ENCODE assay signal across 22 cellular contexts in the genomic region with DNA sequence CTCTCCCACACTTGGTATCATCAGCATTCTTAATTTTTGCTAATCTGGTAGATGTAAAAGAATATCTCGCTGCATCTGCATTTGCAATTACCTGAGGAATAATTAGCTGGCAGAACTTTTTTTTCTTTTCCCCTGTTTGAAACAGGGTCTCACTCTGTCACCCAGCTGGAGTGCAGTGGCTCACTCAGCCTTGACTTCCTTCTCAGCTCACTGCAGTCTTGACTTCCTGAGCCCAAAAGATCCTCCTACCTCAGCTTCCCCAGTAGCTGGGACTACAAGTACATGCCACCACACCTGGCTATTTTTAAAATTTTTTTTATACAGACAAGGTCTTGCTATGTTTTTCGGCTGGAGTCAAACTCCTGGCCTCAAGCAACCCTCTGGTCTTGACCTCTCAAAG.
"Had no signal": no experiment of that assay in that cellular context is flagged by ENCODE, and none has a peak within 500 bp of the region (broad histone marks: within the 10 kb centered on the region; RNA-seq: fewer than 3 reads in every experiment).

No MANE protein-coding gene starts in this region.

- H3K27ac Mint-ChIP-seq: nephron, type B pancreatic cell had no signal

- H3K27ac ChIP-seq: foreskin keratinocyte, hepatocyte, left ventricle myocardium inferior, lower lobe of right lung, parathyroid adenoma, prostate gland, right lobe of liver, spleen had no signal

- DNase-seq: dermis blood vessel endothelial cell; erythroblast; foreskin keratinocyte; head of caudate nucleus; kidney; left cardiac atrium; left ventricle myocardium inferior; lower lobe of right lung; midbrain; occipital lobe; retina; right lobe of liver; spleen; stimulated activated CD4-positive, alpha-beta T cell treated with anti-CD3 and anti-CD28 coated beads, Interleukin-15, amount 100 ng/mL, for 24 hours; stimulated activated CD4-positive, alpha-beta T cell treated with anti-CD3 and anti-CD28 coated beads, Interleukin-1b, Interleukin-23, amount 100 ng/mL, for 48 hours; stimulated activated CD4-positive, alpha-beta T cell treated with anti-CD3 and anti-CD28 coated beads, Interleukin-4, amount 100 ng/mL, for 24 hours; stimulated activated naive CD4-positive, alpha-beta T cell treated with Interleukin-2 at 50 U/mL for 16 hours had no signal

- H3K9me3 Mint-ChIP-seq: nephron, type B pancreatic cell had no signal

- H3K4me3 Mint-ChIP-seq: nephron, type B pancreatic cell had no signal
